Comparison of ENCODE assay signal across 12 cellular contexts in genomic region chr18:50320719-50321118, GRCh38. TPM values are rescaled to one million over a fixed set of nuclear protein-coding genes. Genes with fewer than 3 reads are reported as not detected.
DNase-seq lines count a peak whose midpoint lies in the region; ATAC-seq and TF ChIP-seq lines count a peak whose summit lies in the region.
"Had no signal": no experiment of that assay in that cellular context is flagged by ENCODE, and none has a peak within 500 bp of the region (broad histone marks: within the 10 kb centered on the region; RNA-seq: fewer than 3 reads in every experiment).

No MANE protein-coding gene starts in this region.

- intact Hi-C loops in gastrocnemius medialis (cut with DNase I; ENCODE audit: low total_unique reads): no loop called here
- intact Hi-C loops in psoas muscle (cut with DNase I): no loop called here

- H3K9me3 ChIP-seq in gastrocnemius medialis (no peaks in the 10 kb centered on the region), psoas muscle (no peaks in the 10 kb centered on the region)
- H3K9me3 ChIP-seq: gastroesophageal sphincter had no signal

- no peak for DNase-seq in T-helper 1 cell
- DNase-seq in naive thymus-derived CD8-positive, alpha-beta T cell: peak in 2 of 10 donors; percentile 14 to 28
- no peak for DNase-seq in NCI-H1694 (lab: John Stamatoyannopoulos, UW)
- no peak for DNase-seq in gastrocnemius medialis
- no peak for DNase-seq in psoas muscle
- DNase-seq: DMS79 treated with DMSO at 0.1 percent for 48 hours, left ventricle myocardium superior had no signal

- peak overlapping the region; percentile 81 for H3K27ac Mint-ChIP-seq in T-helper 1 cell treated with Interleukin-12 subunit alpha and Interleukin-12 subunit beta and Interleukin-4 antibody, amounts not matched to agents 30 μg/mL and 1 μg/mL, for 36 hours
- peak overlapping the region in 4 of 10 donors; percentile 1 to 79 (median 38) for H3K27ac Mint-ChIP-seq in naive thymus-derived CD8-positive, alpha-beta T cell

- H3K9me3 Mint-ChIP-seq in T-helper 1 cell treated with Interleukin-12 subunit alpha and Interleukin-12 subunit beta and Interleukin-4 antibody, amounts not matched to agents 30 μg/mL and 1 μg/mL, for 36 hours: no peaks in the 10 kb centered on the region
- H3K9me3 Mint-ChIP-seq in naive thymus-derived CD8-positive, alpha-beta T cell: no peaks in the 10 kb centered on the region

- TF ChIP-seq POLR2A in gastrocnemius medialis (IDR thresholded peaks at IDR 0.05): no peak

- H3K27me3 ChIP-seq in gastrocnemius medialis (no peaks in the 10 kb centered on the region), psoas muscle (ENCODE audit: insufficient read depth in 3 of 3, low read length in 2 of 3) (peaks cover 0 to 2% (median 0%) of the 10 kb centered on the region in 3 donors)

- WGBS in psoas muscle, 3 donors: 77 to 78% (median 78%) methylated on average over 5 of the region's 5 CpGs

- ATAC-seq in GM21825 (IDR thresholded peaks at IDR 0.05; ENCODE audit: unreplicated experiment): peak; percentile 66
- ATAC-seq in HG03520 (IDR thresholded peaks at IDR 0.05; ENCODE audit: unreplicated experiment): peak; percentile 69
- peak in 1 of 2 donors; percentile 61 for ATAC-seq in naive thymus-derived CD8-positive, alpha-beta T cell
- ATAC-seq in gastrocnemius medialis: no peak
- ATAC-seq in psoas muscle: no peak
- ATAC-seq: gastroesophageal sphincter, left ventricle myocardium superior had no signal

- peaks cover 12% of the 10 kb centered on the region for H3K4me1 Mint-ChIP-seq in T-helper 1 cell treated with Interleukin-12 subunit alpha and Interleukin-12 subunit beta and Interleukin-4 antibody, amounts not matched to agents 30 μg/mL and 1 μg/mL, for 36 hours (ENCODE audit: low read depth)
- peaks cover 5 to 22% (median 13%) of the 10 kb centered on the region in 4 donors for H3K4me1 Mint-ChIP-seq in naive thymus-derived CD8-positive, alpha-beta T cell

- peaks cover 1% of the 10 kb centered on the region for H3K36me3 Mint-ChIP-seq in T-helper 1 cell treated with Interleukin-12 subunit alpha and Interleukin-12 subunit beta and Interleukin-4 antibody, amounts not matched to agents 30 μg/mL and 1 μg/mL, for 36 hours (ENCODE audit: low read depth)
- H3K36me3 Mint-ChIP-seq in naive thymus-derived CD8-positive, alpha-beta T cell: no peaks in the 10 kb centered on the region

- peak overlapping the region; percentile 72 for H3K4me3 Mint-ChIP-seq in T-helper 1 cell treated with Interleukin-12 subunit alpha and Interleukin-12 subunit beta and Interleukin-4 antibody, amounts not matched to agents 30 μg/mL and 1 μg/mL, for 36 hours
- peak overlapping the region in 7 of 10 donors; percentile 15 to 61 (median 57) for H3K4me3 Mint-ChIP-seq in naive thymus-derived CD8-positive, alpha-beta T cell

- no peaks in the 10 kb centered on the region for H3K4me1 ChIP-seq in gastrocnemius medialis
- no peaks in the 10 kb centered on the region for H3K4me1 ChIP-seq in psoas muscle
- H3K4me1 ChIP-seq: gastroesophageal sphincter had no signal

- POLR2A ChIA-PET in naive thymus-derived CD8-positive, alpha-beta T cell (lab: Charles Lee): no interaction called here

- in situ Hi-C loops in gastrocnemius medialis (cut with MboI; ENCODE audit: low sequenced_read_pairs in 4 of 4): no loop called here

- H3K36me3 ChIP-seq in gastrocnemius medialis: no peaks in the 10 kb centered on the region
- no peaks in the 10 kb centered on the region for H3K36me3 ChIP-seq in psoas muscle (ENCODE audit: insufficient read depth in 1 of 2, low read depth in 1 of 2)
- H3K36me3 ChIP-seq: gastroesophageal sphincter had no signal

- H3K4me3 ChIP-seq in gastrocnemius medialis: no peak overlapping the region
- no peak overlapping the region for H3K4me3 ChIP-seq in psoas muscle
- H3K4me3 ChIP-seq: gastroesophageal sphincter had no signal

- H3K27ac ChIP-seq in gastrocnemius medialis: no peak overlapping the region
- H3K27ac ChIP-seq in psoas muscle: no peak overlapping the region
- H3K27ac ChIP-seq: 22Rv1, gastroesophageal sphincter had no signal

- H3K27me3 Mint-ChIP-seq in T-helper 1 cell treated with Interleukin-12 subunit alpha and Interleukin-12 subunit beta and Interleukin-4 antibody, amounts not matched to agents 30 μg/mL and 1 μg/mL, for 36 hours (ENCODE audit: low read depth): peaks cover 16% of the 10 kb centered on the region
- peaks cover 0 to 6% (median 0%) of the 10 kb centered on the region in 5 donors for H3K27me3 Mint-ChIP-seq in naive thymus-derived CD8-positive, alpha-beta T cell

- TF ChIP-seq CTCF in gastrocnemius medialis (IDR thresholded peaks at IDR 0.05 in 4 of 5, conservative IDR thresholded peaks at IDR 0.05 in 1 of 5) (no peak), psoas muscle (IDR thresholded peaks at IDR 0.05) (no peak)

RNA-seq across cellular contexts. Expression of gene CXXC1, which starts 33.2 kb away (rescaled TPM):
- 100 to 1,000 TPM; 159 to 171 TPM for total RNA-seq in naive thymus-derived CD8-positive, alpha-beta T cell
- 10 to 100 TPM; 52.2 to 84.7 (median 59.8) TPM for polyA plus RNA-seq in naive thymus-derived CD8-positive, alpha-beta T cell
- total RNA-seq in gastrocnemius medialis: 10 to 100 TPM; 21.1 to 32.0 (median 27.3) TPM
- total RNA-seq in psoas muscle: 10 to 100 TPM; 20.0 to 30.9 (median 21.7) TPM
- polyA plus RNA-seq in psoas muscle: 10 to 100 TPM; 28.0 to 71.6 (median 52.4) TPM

RNA-seq across cellular contexts. Expression of gene MBD1, which starts 39.4 kb away (rescaled TPM):
- total RNA-seq in naive thymus-derived CD8-positive, alpha-beta T cell: 100 to 1,000 TPM; 121 to 123 TPM
- 10 to 100 TPM; 22.5 to 39.9 (median 25.2) TPM for polyA plus RNA-seq in naive thymus-derived CD8-positive, alpha-beta T cell
- total RNA-seq in gastrocnemius medialis (100 to 1,000 TPM in 2 of 4 donors, 10 to 100 TPM in 2; 80.4 to 127 (median 103) TPM), psoas muscle (10 to 100 TPM; 47.3 to 67.2 (median 51.5) TPM)
- polyA plus RNA-seq in psoas muscle: 10 to 100 TPM; 33.5 to 97.6 (median 52.6) TPM

RNA-seq across cellular contexts. Expression of gene SKA1, which starts 54.1 kb away (rescaled TPM):
- under 1 TPM; 0.31 to 0.55 TPM for total RNA-seq in naive thymus-derived CD8-positive, alpha-beta T cell
- polyA plus RNA-seq in naive thymus-derived CD8-positive, alpha-beta T cell: under 1 TPM; 0.25 to 0.84 (median 0.26) TPM
- total RNA-seq in gastrocnemius medialis (under 1 TPM in 2 of 4 donors, not detected in 2; 0.15 to 0.16 TPM), psoas muscle (under 1 TPM in 1 of 4 donors, not detected in 3; 0.11 TPM)
- under 1 TPM in 2 of 3 donors, not detected in 1; 0.10 to 0.19 TPM for polyA plus RNA-seq in psoas muscle

RNA-seq across cellular contexts. Expression of gene CFAP53, which starts 54.4 kb away (rescaled TPM):
- total RNA-seq in naive thymus-derived CD8-positive, alpha-beta T cell: 1 to 10 TPM; 1.2 TPM
- under 1 TPM in 2 of 3 donors, not detected in 1; 0.31 to 0.57 TPM for polyA plus RNA-seq in naive thymus-derived CD8-positive, alpha-beta T cell
- total RNA-seq in gastrocnemius medialis (1 to 10 TPM in 3 of 4 donors, not detected in 1; 1.3 to 1.4 (median 1.4) TPM), psoas muscle (1 to 10 TPM in 1 of 4 donors, under 1 TPM in 3; 0.37 to 1.6 (median 0.51) TPM)
- 1 to 10 TPM in 1 of 3 donors, under 1 TPM in 2; 0.52 to 1.3 (median 0.96) TPM for polyA plus RNA-seq in psoas muscle
- total RNA-seq: left ventricle myocardium superior had no signal

Comparison
In these comparisons a context has a peak if more than half of its experiments do, and no peak if none do; other contexts are left out.
1. ATAC-seq: peak in GM21825 (single experiment) and HG03520 (single experiment); none in gastrocnemius medialis (0 of 2) and psoas muscle (0 of 4).
2. RNA of gene CXXC1, which starts 33.2 kb away (total RNA-seq): 159 to 171 TPM in naive thymus-derived CD8-positive, alpha-beta T cell; 21.1 to 32.0 TPM in gastrocnemius medialis and 20.0 to 30.9 TPM in psoas muscle; every median in the first group is over 4 times any median in the second.